Comparison of ENCODE assay signal across 7 cellular contexts in the genomic region with DNA sequence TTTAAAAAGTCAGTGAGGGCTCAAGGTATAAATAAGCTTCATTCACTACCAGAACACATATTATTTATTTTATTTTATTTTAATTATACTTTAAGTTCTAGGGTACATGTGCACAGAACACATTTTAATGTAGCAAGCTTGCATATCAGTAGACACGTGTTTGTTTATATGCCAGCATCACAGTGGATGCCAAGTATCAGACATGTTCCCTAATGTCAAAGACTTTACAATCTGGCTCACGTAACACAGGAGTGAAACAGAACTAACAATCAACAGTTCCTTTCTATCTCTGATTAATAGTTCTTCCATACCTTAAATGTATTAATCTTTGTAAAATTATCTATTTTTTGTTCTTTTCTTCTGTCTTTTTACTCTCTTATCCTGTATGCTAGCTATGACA. TPM values are rescaled to one million over a fixed set of nuclear protein-coding genes. Genes with fewer than 3 reads are reported as not detected.
"Had no signal": no experiment of that assay in that cellular context is flagged by ENCODE, and none has a peak within 500 bp of the region (broad histone marks: within the 10 kb centered on the region; RNA-seq: fewer than 3 reads in every experiment).

No MANE protein-coding gene starts in this region.

- ATAC-seq: GM23338, HepG2 had no signal

- DNase-seq: H9, HCEC 1CT, KG1 had no signal

- H3K4me3 ChIP-seq: GM23338 had no signal

- H3K27ac ChIP-seq: HL-60 had no signal

RNA-seq across cellular contexts. Expression of a gene that starts 23.3 kb away (rescaled TPM):
- total RNA-seq: H9, HepG2, HT1080 had no signal
